Comparison of ENCODE assay signal across 3 cellular contexts in genomic region chr12:128805406-128805805, GRCh38. TPM values are rescaled to one million over a fixed set of nuclear protein-coding genes. Genes with fewer than 3 reads are reported as not detected.
"Had no signal": no experiment of that assay in that cellular context is flagged by ENCODE, and none has a peak within 500 bp of the region (broad histone marks: within the 10 kb centered on the region; RNA-seq: fewer than 3 reads in every experiment).

No MANE protein-coding gene starts in this region.

RNA-seq across cellular contexts. Expression of gene GLT1D1, which starts 47.9 kb away (rescaled TPM):
- total RNA-seq: dermis microvascular lymphatic vessel endothelial cell, left colon, mammary epithelial cell had no signal
- polyA plus RNA-seq: mammary epithelial cell had no signal
